ENCODE assay signal across 25 cellular contexts in genomic region chr17:58669853-58670252, GRCh38. TPM values are rescaled to one million over a fixed set of nuclear protein-coding genes. Genes with fewer than 3 reads are reported as not detected.
"Had no signal": no experiment of that assay in that cellular context is flagged by ENCODE, and none has a peak within 500 bp of the region (broad histone marks: within the 10 kb centered on the region; RNA-seq: fewer than 3 reads in every experiment).

No MANE protein-coding gene starts in this region.

- H3K4me1 ChIP-seq: breast epithelium, pancreas, psoas muscle, right atrium auricular region, tibial artery, vagina had no signal

- H3K4me3 Mint-ChIP-seq: activated CD4-positive, alpha-beta memory T cell treated with anti-CD3 and anti-CD28 coated beads, Interleukin-2, amount 10 ng/mL, durations not matched to agents 7 days and 5 days; activated CD4-positive, alpha-beta T cell treated with anti-CD3 and anti-CD28 coated beads, Interleukin-2, amount 10 ng/mL, durations not matched to agents 24 days and 14 days; activated naive CD4-positive, alpha-beta T cell treated with anti-CD3 and anti-CD28 coated beads for 36 hours; activated naive CD8-positive, alpha-beta T cell treated with anti-CD3 and anti-CD28 coated beads, Interleukin-2, amount 10 ng/mL, durations not matched to agents 7 days and 5 days; activated T-cell treated with anti-CD3 and anti-CD28 coated beads, Interleukin-2, amount 50 U/mL, for 72 hours; naive thymus-derived CD4-positive, alpha-beta T cell; stimulated activated naive CD8-positive, alpha-beta T cell treated with anti-CD3 and anti-CD28 coated beads, Interleukin-15, Interleukin-2, amounts not matched to agents 100 ng/mL and 50 ng/mL, for 24 hours; T-helper 1 cell treated with Interleukin-12 subunit alpha and Interleukin-12 subunit beta and Interleukin-4 antibody, amounts not matched to agents 30 μg/mL and 1 μg/mL, for 36 hours had no signal

- H3K36me3 ChIP-seq: breast epithelium, pancreas, right atrium auricular region, tibial artery, vagina had no signal

- H3K27ac Mint-ChIP-seq: activated CD4-positive, alpha-beta memory T cell treated with anti-CD3 and anti-CD28 coated beads, Interleukin-2, amount 10 ng/mL, durations not matched to agents 7 days and 5 days; activated CD4-positive, alpha-beta T cell treated with anti-CD3 and anti-CD28 coated beads, Interleukin-2, amount 10 ng/mL, durations not matched to agents 24 days and 14 days; activated naive CD4-positive, alpha-beta T cell treated with anti-CD3 and anti-CD28 coated beads for 36 hours; activated naive CD8-positive, alpha-beta T cell treated with anti-CD3 and anti-CD28 coated beads, Interleukin-2, amount 10 ng/mL, durations not matched to agents 7 days and 5 days; activated T-cell treated with anti-CD3 and anti-CD28 coated beads, Interleukin-2, amount 50 U/mL, for 72 hours; naive thymus-derived CD4-positive, alpha-beta T cell; stimulated activated naive CD8-positive, alpha-beta T cell treated with anti-CD3 and anti-CD28 coated beads, Interleukin-15, Interleukin-2, amounts not matched to agents 100 ng/mL and 50 ng/mL, for 24 hours; T-helper 1 cell treated with Interleukin-12 subunit alpha and Interleukin-12 subunit beta and Interleukin-4 antibody, amounts not matched to agents 30 μg/mL and 1 μg/mL, for 36 hours had no signal

- DNase-seq: activated CD4-positive, alpha-beta memory T cell treated with anti-CD3 and anti-CD28 coated beads, Interleukin-2, amount 10 ng/mL, durations not matched to agents 7 days and 5 days; activated CD4-positive, alpha-beta T cell treated with anti-CD3 and anti-CD28 coated beads, Interleukin-2, amount 10 ng/mL, durations not matched to agents 24 days and 14 days; activated effector memory CD4-positive, alpha-beta T cell treated with Interleukin-2 at 50 U/mL for 16 hours; activated naive CD4-positive, alpha-beta T cell treated with anti-CD3 and anti-CD28 coated beads for 36 hours; activated naive CD8-positive, alpha-beta T cell treated with anti-CD3 and anti-CD28 coated beads, Interleukin-2, amount 10 ng/mL, durations not matched to agents 7 days and 5 days; activated T-cell treated with anti-CD3 and anti-CD28 coated beads, Interleukin-2, amount 50 U/mL, for 72 hours; amniotic stem cell; foreskin fibroblast; naive thymus-derived CD4-positive, alpha-beta T cell; pancreas; psoas muscle; stimulated activated CD4-positive, alpha-beta T cell treated with anti-CD3 and anti-CD28 coated beads, Interleukin-12 subunit alpha, Interleukin-12 subunit beta, amount 100 ng/mL, for 4 hours; stimulated activated CD4-positive, alpha-beta T cell treated with anti-CD3 and anti-CD28 coated beads, Interleukin-4, amount 100 ng/mL, for 4 hours; T1000; tibial artery had no signal

- H3K27ac ChIP-seq: breast epithelium, coronary artery, pancreas, psoas muscle, right atrium auricular region, tibial artery, vagina had no signal

- ATAC-seq: activated CD4-positive, CD25-positive, alpha-beta regulatory T cell treated with anti-CD3 and anti-CD28 coated beads, Interleukin-2, amount 50 U/mL, for 24 hours; activated T-cell treated with anti-CD3 and anti-CD28 coated beads, Interleukin-2, amount 50 U/mL, for 72 hours; left lobe of liver; naive thymus-derived CD4-positive, alpha-beta T cell; pancreas; psoas muscle had no signal

- H3K36me3 Mint-ChIP-seq: activated naive CD8-positive, alpha-beta T cell treated with anti-CD3 and anti-CD28 coated beads, Interleukin-2, amount 10 ng/mL, durations not matched to agents 7 days and 5 days; naive thymus-derived CD4-positive, alpha-beta T cell had no signal

- H3K4me3 ChIP-seq: breast epithelium, coronary artery, lung, pancreas, psoas muscle, right atrium auricular region, tibial artery, vagina had no signal

- H3K27me3 ChIP-seq: breast epithelium, pancreas, right atrium auricular region, tibial artery, vagina had no signal

- H3K9me3 ChIP-seq: breast epithelium, pancreas, psoas muscle, right atrium auricular region, tibial artery, vagina had no signal

- H3K9me3 Mint-ChIP-seq: activated CD4-positive, alpha-beta memory T cell treated with anti-CD3 and anti-CD28 coated beads, Interleukin-2, amount 10 ng/mL, durations not matched to agents 7 days and 5 days; activated CD4-positive, alpha-beta T cell treated with anti-CD3 and anti-CD28 coated beads, Interleukin-2, amount 10 ng/mL, durations not matched to agents 24 days and 14 days; activated naive CD4-positive, alpha-beta T cell treated with anti-CD3 and anti-CD28 coated beads for 36 hours; activated naive CD8-positive, alpha-beta T cell treated with anti-CD3 and anti-CD28 coated beads, Interleukin-2, amount 10 ng/mL, durations not matched to agents 7 days and 5 days; activated T-cell treated with anti-CD3 and anti-CD28 coated beads, Interleukin-2, amount 50 U/mL, for 72 hours; stimulated activated naive CD8-positive, alpha-beta T cell treated with anti-CD3 and anti-CD28 coated beads, Interleukin-15, Interleukin-2, amounts not matched to agents 100 ng/mL and 50 ng/mL, for 24 hours; T-helper 1 cell treated with Interleukin-12 subunit alpha and Interleukin-12 subunit beta and Interleukin-4 antibody, amounts not matched to agents 30 μg/mL and 1 μg/mL, for 36 hours had no signal

RNA-seq across cellular contexts. Expression of gene TEX14, which starts 22.0 kb away (rescaled TPM):
- total RNA-seq: glomerular endothelial cell, right atrium auricular region, vagina had no signal
- polyA plus RNA-seq: naive thymus-derived CD4-positive, alpha-beta T cell had no signal
